In the genomic region with DNA sequence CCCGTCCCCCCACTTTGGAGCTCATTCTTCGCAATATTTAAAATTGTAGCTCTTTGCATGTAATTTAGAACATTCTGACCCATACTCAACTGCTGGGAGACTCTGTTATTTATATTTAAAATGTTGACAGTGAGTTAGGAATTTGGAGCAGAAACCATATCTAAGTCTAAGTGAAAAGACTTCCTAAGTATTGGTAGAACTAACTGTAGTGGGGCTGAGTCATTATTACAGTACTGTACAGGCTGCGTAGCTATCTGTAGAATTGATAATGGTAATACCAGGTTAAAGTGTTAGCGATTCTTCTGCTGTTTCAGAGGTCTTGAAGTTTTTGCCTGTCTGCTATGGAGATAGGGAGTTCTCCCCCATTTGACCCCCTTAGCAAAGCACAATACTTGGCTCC, we compare ENCODE assay signal across 12 cellular contexts. TPM values are rescaled to one million over a fixed set of nuclear protein-coding genes. Genes with fewer than 3 reads are reported as not detected.
DNase-seq lines count a peak whose midpoint lies in the region; ATAC-seq and TF ChIP-seq lines count a peak whose summit lies in the region.
"Had no signal": no experiment of that assay in that cellular context is flagged by ENCODE, and none has a peak within 500 bp of the region (broad histone marks: within the 10 kb centered on the region; RNA-seq: fewer than 3 reads in every experiment).

No MANE protein-coding gene starts in this region.

- peaks cover 24% of the 10 kb centered on the region for H3K36me3 Mint-ChIP-seq in activated naive CD4-positive, alpha-beta T cell treated with anti-CD3 and anti-CD28 coated beads, Interleukin-2, amount 50 U/mL, for 24 hours
- peaks cover 25 to 59% of the 10 kb centered on the region in 2 donors for H3K36me3 Mint-ChIP-seq in activated naive CD4-positive, alpha-beta T cell treated with anti-CD3 and anti-CD28 coated beads, Interleukin-2, amount 50 U/mL, for 72 hours
- peaks cover 55% of the 10 kb centered on the region for H3K36me3 Mint-ChIP-seq in activated CD8-positive, alpha-beta T cell treated with anti-CD3 and anti-CD28 coated beads for 36 hours (ENCODE audit: low read depth)
- H3K36me3 Mint-ChIP-seq: immature natural killer cell had no signal

- H3K27me3 ChIP-seq in thoracic aorta (replicated peaks; ENCODE audit: insufficient read depth) (no peaks in the 10 kb centered on the region), WERI-Rb-1 (ENCODE audit: insufficient read depth, low read depth, severe bottlenecking) (no peaks in the 10 kb centered on the region)
- H3K27me3 ChIP-seq: ovary, vagina had no signal

- H3K27ac Mint-ChIP-seq in activated naive CD4-positive, alpha-beta T cell treated with anti-CD3 and anti-CD28 coated beads, Interleukin-2, amount 50 U/mL, for 24 hours, result peak overlapping the region; percentile 41
- H3K27ac Mint-ChIP-seq in activated naive CD4-positive, alpha-beta T cell treated with anti-CD3 and anti-CD28 coated beads, Interleukin-2, amount 50 U/mL, for 72 hours, result no peak overlapping the region
- no peak overlapping the region for H3K27ac Mint-ChIP-seq in activated CD8-positive, alpha-beta T cell treated with anti-CD3 and anti-CD28 coated beads for 36 hours

- H3K9me3 ChIP-seq in thoracic aorta (no peaks in the 10 kb centered on the region), WERI-Rb-1 (ENCODE audit: severe bottlenecking) (no peaks in the 10 kb centered on the region)
- H3K9me3 ChIP-seq: ovary, vagina had no signal

- CTCF ChIA-PET in activated CD8-positive, alpha-beta T cell treated with anti-CD3 and anti-CD28 coated beads for 36 hours (lab: Charles Lee), result interaction anchor here (1.3 to 3.5 kb wide), 3 partner anchors 14 to 103 kb away, joined by 5 to 25 read pairs (median 25); no protein-coding TSS in a partner anchor

- ATAC-seq in activated naive CD4-positive, alpha-beta T cell treated with anti-CD3 and anti-CD28 coated beads, Interleukin-2, amount 50 U/mL, for 72 hours, result no peak
- no peak for ATAC-seq in activated CD8-positive, alpha-beta T cell treated with anti-CD3 and anti-CD28 coated beads for 36 hours
- ATAC-seq in thoracic aorta (ENCODE audit: insufficient number of reproducible peaks, low FRiP score, low read depth) (no peak), HG03442 (IDR thresholded peaks at IDR 0.05; ENCODE audit: unreplicated experiment) (no peak)

- H3K36me3 ChIP-seq in thoracic aorta (no peaks in the 10 kb centered on the region), WERI-Rb-1 (peaks cover 58% of the 10 kb centered on the region)
- H3K36me3 ChIP-seq: ovary, vagina had no signal

- no peaks in the 10 kb centered on the region for H3K27me3 Mint-ChIP-seq in activated naive CD4-positive, alpha-beta T cell treated with anti-CD3 and anti-CD28 coated beads, Interleukin-2, amount 50 U/mL, for 24 hours
- no peaks in the 10 kb centered on the region for H3K27me3 Mint-ChIP-seq in activated CD8-positive, alpha-beta T cell treated with anti-CD3 and anti-CD28 coated beads for 36 hours

- DNase-seq in activated naive CD4-positive, alpha-beta T cell treated with anti-CD3 and anti-CD28 coated beads, Interleukin-2, amount 50 U/mL, for 72 hours (ENCODE audit: low spot score in 2 of 2), result no peak
- DNase-seq in activated CD8-positive, alpha-beta T cell treated with anti-CD3 and anti-CD28 coated beads for 36 hours, result no peak
- DNase-seq in fibroblast of villous mesenchyme (ENCODE audit: low read depth) (peak; percentile 42), thoracic aorta (ENCODE audit: low spot score) (no peak), HuH-7.5 (ENCODE audit: low spot score) (no peak), WERI-Rb-1 (no peak)
- DNase-seq: immature natural killer cell, NCI-H446 treated with DMSO at 0.1 percent for 48 hours, ovary had no signal

- no peak for TF ChIP-seq CTCF in activated CD8-positive, alpha-beta T cell treated with anti-CD3 and anti-CD28 coated beads for 36 hours (IDR thresholded peaks at IDR 0.05)
- TF ChIP-seq CTCF in fibroblast of villous mesenchyme (IDR thresholded peaks at IDR 0.05; ENCODE audit: insufficient read depth, low read depth, low read length), result no peak
- no peak for TF ChIP-seq CTCF in thoracic aorta (IDR thresholded peaks at IDR 0.05)
- TF ChIP-seq CTCF in WERI-Rb-1 (IDR thresholded peaks at IDR 0.05; ENCODE audit: low read depth, low read length), result no peak

- POLR2A ChIA-PET in activated CD8-positive, alpha-beta T cell treated with anti-CD3 and anti-CD28 coated beads for 36 hours (lab: Charles Lee), result interaction anchor here (1.6 kb wide), 1 partner anchor 14 kb away, joined by 9 read pairs; no protein-coding TSS in a partner anchor

- H3K9me3 Mint-ChIP-seq in activated naive CD4-positive, alpha-beta T cell treated with anti-CD3 and anti-CD28 coated beads, Interleukin-2, amount 50 U/mL, for 24 hours, result no peaks in the 10 kb centered on the region
- no peaks in the 10 kb centered on the region for H3K9me3 Mint-ChIP-seq in activated naive CD4-positive, alpha-beta T cell treated with anti-CD3 and anti-CD28 coated beads, Interleukin-2, amount 50 U/mL, for 72 hours
- no peaks in the 10 kb centered on the region for H3K9me3 Mint-ChIP-seq in activated CD8-positive, alpha-beta T cell treated with anti-CD3 and anti-CD28 coated beads for 36 hours
- H3K9me3 Mint-ChIP-seq: immature natural killer cell had no signal

- peaks cover 52 to 64% of the 10 kb centered on the region in 2 donors for H3K4me1 ChIP-seq in thoracic aorta (ENCODE audit: control insufficient read depth in 1 of 2, low read depth in 2 of 2)

- no peak overlapping the region for H3K27ac ChIP-seq in thoracic aorta
- no peak overlapping the region for H3K27ac ChIP-seq in WERI-Rb-1
- H3K27ac ChIP-seq: ovary, vagina had no signal

- peaks cover 82% of the 10 kb centered on the region for H3K4me1 Mint-ChIP-seq in activated naive CD4-positive, alpha-beta T cell treated with anti-CD3 and anti-CD28 coated beads, Interleukin-2, amount 50 U/mL, for 24 hours
- peaks cover 72% of the 10 kb centered on the region for H3K4me1 Mint-ChIP-seq in activated CD8-positive, alpha-beta T cell treated with anti-CD3 and anti-CD28 coated beads for 36 hours (ENCODE audit: low read depth)

- peak overlapping the region; percentile 90 for H3K4me3 ChIP-seq in fibroblast of villous mesenchyme (ENCODE audit: low read depth, low read length)
- H3K4me3 ChIP-seq in thoracic aorta, result peak overlapping the region; percentile 17
- no peak overlapping the region for H3K4me3 ChIP-seq in WERI-Rb-1 (ENCODE audit: low read depth, low read length)

- intact Hi-C loops in activated CD8-positive, alpha-beta T cell treated with anti-CD3 and anti-CD28 coated beads for 36 hours (cut with micrococcal nuclease), result no loop called here

- H3K4me3 Mint-ChIP-seq in activated naive CD4-positive, alpha-beta T cell treated with anti-CD3 and anti-CD28 coated beads, Interleukin-2, amount 50 U/mL, for 24 hours, result peak overlapping the region; percentile 94
- peak overlapping the region; percentile 88 for H3K4me3 Mint-ChIP-seq in activated CD8-positive, alpha-beta T cell treated with anti-CD3 and anti-CD28 coated beads for 36 hours

RNA-seq across cellular contexts. Expression of a gene that starts 3.6 kb away (rescaled TPM):
- 10 to 100 TPM; 62.4 to 98.9 TPM for total RNA-seq in activated naive CD4-positive, alpha-beta T cell treated with anti-CD3 and anti-CD28 coated beads, Interleukin-2, amount 50 U/mL, for 72 hours
- 10 to 100 TPM; 81.0 to 81.1 TPM for total RNA-seq in activated CD8-positive, alpha-beta T cell treated with anti-CD3 and anti-CD28 coated beads for 36 hours
- 10.3 and 19.9 TPM in 2 replicates for total RNA-seq in fibroblast of villous mesenchyme
- 10 to 100 TPM; 17.3 to 35.4 TPM for total RNA-seq in thoracic aorta
